1 cellular context compared by ENCODE assay signal in genomic region chr19:42601811-42602443, GRCh38.
TF ChIP-seq lines count a peak whose summit lies in the region.

No MANE protein-coding gene starts in this region.

TF ChIP-seq in HepG2, 621 proteins besides CTCF, POLR2A, EP300 and RAD21 (continued from another document and continues in another):
- TF ChIP-seq ZNF674 (CRISPR knock-in tag; IDR thresholded peaks at IDR 0.05; ENCODE audit: low read depth) (no peak), ZNF781 (CRISPR knock-in tag; IDR thresholded peaks at IDR 0.05; ENCODE audit: borderline replicate concordance, not compliant biosample characterization) (peak; percentile 31), CCAR2 (optimal IDR thresholded peaks at IDR 0.05; ENCODE audit: low read depth, low read length) (no peak), ZNF782 (CRISPR knock-in tag; IDR thresholded peaks at IDR 0.05; ENCODE audit: borderline replicate concordance) (no peak), TOE1 (CRISPR knock-in tag; IDR thresholded peaks at IDR 0.05) (no peak), TRIM22 (IDR thresholded peaks at IDR 0.05) (no peak), FOXP4 (CRISPR knock-in tag; IDR thresholded peaks at IDR 0.05) (no peak), PRDM10 (CRISPR knock-in tag; IDR thresholded peaks at IDR 0.05; ENCODE audit: low read depth) (no peak), ZNF251 (CRISPR knock-in tag; IDR thresholded peaks at IDR 0.05) (no peak), ZKSCAN8 (CRISPR knock-in tag; IDR thresholded peaks at IDR 0.05; ENCODE audit: borderline replicate concordance) (no peak), ZNF780A (CRISPR knock-in tag; IDR thresholded peaks at IDR 0.05) (no peak), TFAP4 (IDR thresholded peaks at IDR 0.05; ENCODE audit: borderline replicate concordance, low read depth) (no peak), ZNF737 (CRISPR knock-in tag; IDR thresholded peaks at IDR 0.05; ENCODE audit: borderline replicate concordance) (no peak), ZNF850 (CRISPR knock-in tag; conservative IDR thresholded peaks at IDR 0.05) (no peak), ZNF101 (CRISPR knock-in tag; IDR thresholded peaks at IDR 0.05; ENCODE audit: borderline replicate concordance, low read depth) (no peak), HMGA1 (CRISPR knock-in tag; conservative IDR thresholded peaks at IDR 0.05) (no peak), PBX2 (CRISPR knock-in tag; IDR thresholded peaks at IDR 0.05) (no peak), ATF3 (CRISPR knock-in tag; IDR thresholded peaks at IDR 0.05) (0 out of 2 replicates have a peak, but pooled peaks have one; percentile 18), TRIM24 (CRISPR knock-in tag; IDR thresholded peaks at IDR 0.05) (no peak), ZXDC (CRISPR knock-in tag; IDR thresholded peaks at IDR 0.05) (no peak), ZNF121 (CRISPR knock-in tag; IDR thresholded peaks at IDR 0.05) (no peak), SMAD1 (CRISPR knock-in tag; IDR thresholded peaks at IDR 0.05; ENCODE audit: borderline replicate concordance, low read depth) (no peak), NFIC (IDR thresholded peaks at IDR 0.05; ENCODE audit: low read length) (no peak), ZBTB25 (CRISPR knock-in tag; IDR thresholded peaks at IDR 0.05) (no peak), ADNP (CRISPR knock-in tag; IDR thresholded peaks at IDR 0.05) (no peak), ZNF430 (CRISPR knock-in tag; IDR thresholded peaks at IDR 0.05) (no peak), HCFC1 (IDR thresholded peaks at IDR 0.05; ENCODE audit: low read depth, low read length) (no peak), CSRNP1 (CRISPR knock-in tag; IDR thresholded peaks at IDR 0.05) (no peak), ATF7 (IDR thresholded peaks at IDR 0.05) (no peak), ATF7 (CRISPR knock-in tag; IDR thresholded peaks at IDR 0.05) (no peak), MAZ (IDR thresholded peaks at IDR 0.05; ENCODE audit: borderline replicate concordance, low read depth, low read length) (no peak), MAZ (CRISPR knock-in tag; IDR thresholded peaks at IDR 0.05; ENCODE audit: low read depth) (no peak), NAIF1 (CRISPR knock-in tag; IDR thresholded peaks at IDR 0.05; ENCODE audit: borderline replicate concordance) (no peak), ZNF713 (CRISPR knock-in tag; IDR thresholded peaks at IDR 0.05) (no peak), THAP9 (CRISPR knock-in tag; IDR thresholded peaks at IDR 0.05; ENCODE audit: borderline replicate concordance) (no peak), AGO1 (IDR thresholded peaks at IDR 0.05; ENCODE audit: low read depth, low read length, poor library complexity, severe bottlenecking) (no peak), MTF2 (CRISPR knock-in tag; IDR thresholded peaks at IDR 0.05; ENCODE audit: borderline replicate concordance) (no peak), E2F5 (CRISPR knock-in tag; conservative IDR thresholded peaks at IDR 0.05) (no peak), ZFP82 (CRISPR knock-in tag; IDR thresholded peaks at IDR 0.05; ENCODE audit: borderline replicate concordance) (no peak), NR2F6 (IDR thresholded peaks at IDR 0.05) (no peak), NR2F6 (CRISPR knock-in tag; IDR thresholded peaks at IDR 0.05) (no peak), FOXJ3 (CRISPR knock-in tag; IDR thresholded peaks at IDR 0.05; ENCODE audit: borderline replicate concordance) (no peak), ZNF598 (CRISPR knock-in tag; IDR thresholded peaks at IDR 0.05; ENCODE audit: borderline replicate concordance) (no peak), HOXA7 (CRISPR knock-in tag; IDR thresholded peaks at IDR 0.05) (0 out of 2 replicates have a peak, but pooled peaks have one; percentile 42), YEATS4 (CRISPR knock-in tag; IDR thresholded peaks at IDR 0.05; ENCODE audit: borderline replicate concordance) (no peak), ZNF207 (IDR thresholded peaks at IDR 0.05; ENCODE audit: borderline replicate concordance) (no peak), MEIS1 (CRISPR knock-in tag; IDR thresholded peaks at IDR 0.05; ENCODE audit: borderline replicate concordance) (no peak), ARHGAP35 (CRISPR knock-in tag; IDR thresholded peaks at IDR 0.05; ENCODE audit: borderline replicate concordance) (no peak), ZMYM3 (CRISPR knock-in tag; IDR thresholded peaks at IDR 0.05) (no peak)
